1 cellular context compared by ENCODE assay signal in the genomic region with DNA sequence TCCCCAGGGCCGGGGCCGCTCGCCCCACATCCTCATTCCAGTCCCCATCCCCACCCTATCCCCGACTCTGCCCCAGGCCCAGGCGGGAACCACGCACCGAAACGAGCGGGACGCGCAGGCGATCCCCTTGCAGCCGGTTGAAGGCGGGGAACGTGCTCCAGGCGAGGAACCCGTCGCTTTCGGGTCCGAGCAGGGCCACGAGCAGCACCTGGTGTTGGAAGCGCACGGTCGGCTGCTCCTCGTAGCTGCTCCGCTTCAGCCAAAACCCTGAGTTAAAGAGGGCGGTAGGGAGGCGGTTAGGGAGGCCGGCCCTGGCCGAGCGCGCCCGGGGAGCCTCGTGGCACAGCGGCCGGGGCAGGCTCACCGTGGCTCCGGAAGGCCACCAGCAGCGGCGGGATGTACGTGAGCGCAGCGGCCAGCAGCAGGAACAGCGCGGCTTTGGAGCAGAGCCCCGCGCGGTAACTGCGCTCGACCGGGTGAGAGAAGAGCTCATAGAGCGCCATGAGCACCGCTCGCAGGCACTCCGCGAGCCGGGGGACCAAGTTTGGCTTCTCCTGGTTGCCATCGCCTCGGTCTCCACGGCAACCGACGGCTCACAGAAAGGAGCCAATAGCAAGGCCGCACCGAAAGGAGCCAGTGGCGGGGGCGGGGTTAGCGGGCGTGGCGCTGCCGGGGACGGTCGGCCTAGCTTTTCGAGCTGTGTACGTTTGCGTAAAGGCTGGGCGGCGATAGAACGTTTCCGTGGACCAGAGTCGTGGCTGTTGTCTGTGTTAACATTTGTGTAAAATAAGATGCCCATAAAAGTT.
TF ChIP-seq lines count a peak whose summit lies in the region.

Gene TMEM231 (minus strand): TSS at position 546 of the 806 bp plus-strand sequence. CDS start 43 bp downstream, at position 503.

TF ChIP-seq in WTC11, 78 proteins besides CTCF, POLR2A, EP300 and RAD21 (continued from another document and continues in another):
- TF ChIP-seq, protein P1, sequence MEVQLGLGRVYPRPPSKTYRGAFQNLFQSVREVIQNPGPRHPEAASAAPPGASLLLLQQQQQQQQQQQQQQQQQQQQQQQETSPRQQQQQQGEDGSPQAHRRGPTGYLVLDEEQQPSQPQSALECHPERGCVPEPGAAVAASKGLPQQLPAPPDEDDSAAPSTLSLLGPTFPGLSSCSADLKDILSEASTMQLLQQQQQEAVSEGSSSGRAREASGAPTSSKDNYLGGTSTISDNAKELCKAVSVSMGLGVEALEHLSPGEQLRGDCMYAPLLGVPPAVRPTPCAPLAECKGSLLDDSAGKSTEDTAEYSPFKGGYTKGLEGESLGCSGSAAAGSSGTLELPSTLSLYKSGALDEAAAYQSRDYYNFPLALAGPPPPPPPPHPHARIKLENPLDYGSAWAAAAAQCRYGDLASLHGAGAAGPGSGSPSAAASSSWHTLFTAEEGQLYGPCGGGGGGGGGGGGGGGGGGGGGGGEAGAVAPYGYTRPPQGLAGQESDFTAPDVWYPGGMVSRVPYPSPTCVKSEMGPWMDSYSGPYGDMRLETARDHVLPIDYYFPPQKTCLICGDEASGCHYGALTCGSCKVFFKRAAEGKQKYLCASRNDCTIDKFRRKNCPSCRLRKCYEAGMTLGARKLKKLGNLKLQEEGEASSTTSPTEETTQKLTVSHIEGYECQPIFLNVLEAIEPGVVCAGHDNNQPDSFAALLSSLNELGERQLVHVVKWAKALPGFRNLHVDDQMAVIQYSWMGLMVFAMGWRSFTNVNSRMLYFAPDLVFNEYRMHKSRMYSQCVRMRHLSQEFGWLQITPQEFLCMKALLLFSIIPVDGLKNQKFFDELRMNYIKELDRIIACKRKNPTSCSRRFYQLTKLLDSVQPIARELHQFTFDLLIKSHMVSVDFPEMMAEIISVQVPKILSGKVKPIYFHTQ (CRISPR knock-in tag; IDR thresholded peaks at IDR 0.05): no peak
- TF ChIP-seq ZNF138 (CRISPR knock-in tag; conservative IDR thresholded peaks at IDR 0.05): no peak
- 0 out of 2 replicates have a peak, but pooled peaks have one; percentile 11 for TF ChIP-seq MLX (CRISPR knock-in tag; IDR thresholded peaks at IDR 0.05)
- TF ChIP-seq, protein P2, sequence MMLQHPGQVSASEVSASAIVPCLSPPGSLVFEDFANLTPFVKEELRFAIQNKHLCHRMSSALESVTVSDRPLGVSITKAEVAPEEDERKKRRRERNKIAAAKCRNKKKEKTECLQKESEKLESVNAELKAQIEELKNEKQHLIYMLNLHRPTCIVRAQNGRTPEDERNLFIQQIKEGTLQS (CRISPR knock-in tag; conservative IDR thresholded peaks at IDR 0.05): no peak
- no peak for TF ChIP-seq RORB (CRISPR knock-in tag; IDR thresholded peaks at IDR 0.05)
- TF ChIP-seq FOXJ3 (CRISPR knock-in tag; IDR thresholded peaks at IDR 0.05; ENCODE audit: borderline replicate concordance): no peak
- TF ChIP-seq ELF4 (CRISPR knock-in tag; IDR thresholded peaks at IDR 0.05; ENCODE audit: low read depth): no peak
- no peak for TF ChIP-seq CBFB (CRISPR knock-in tag; IDR thresholded peaks at IDR 0.05; ENCODE audit: low read depth)
- TF ChIP-seq, protein P3, sequence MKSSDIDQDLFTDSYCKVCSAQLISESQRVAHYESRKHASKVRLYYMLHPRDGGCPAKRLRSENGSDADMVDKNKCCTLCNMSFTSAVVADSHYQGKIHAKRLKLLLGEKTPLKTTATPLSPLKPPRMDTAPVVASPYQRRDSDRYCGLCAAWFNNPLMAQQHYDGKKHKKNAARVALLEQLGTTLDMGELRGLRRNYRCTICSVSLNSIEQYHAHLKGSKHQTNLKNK (CRISPR knock-in tag; IDR thresholded peaks at IDR 0.05): no peak
- no peak for TF ChIP-seq NR1H2 (CRISPR knock-in tag; IDR thresholded peaks at IDR 0.05)
- no peak for TF ChIP-seq ZNF416 (CRISPR knock-in tag; IDR thresholded peaks at IDR 0.05)
- no peak for TF ChIP-seq TCF7 (CRISPR knock-in tag; IDR thresholded peaks at IDR 0.05; ENCODE audit: low read depth)
- TF ChIP-seq ATF1 (CRISPR knock-in tag; IDR thresholded peaks at IDR 0.05): no peak
- no peak for TF ChIP-seq TP53 (CRISPR knock-in tag; IDR thresholded peaks at IDR 0.05)
- no peak for TF ChIP-seq AFF4 (CRISPR knock-in tag; IDR thresholded peaks at IDR 0.05; ENCODE audit: borderline replicate concordance)
- TF ChIP-seq STAT6 (CRISPR knock-in tag; conservative IDR thresholded peaks at IDR 0.05; ENCODE audit: low read depth): no peak
- TF ChIP-seq, protein P4, sequence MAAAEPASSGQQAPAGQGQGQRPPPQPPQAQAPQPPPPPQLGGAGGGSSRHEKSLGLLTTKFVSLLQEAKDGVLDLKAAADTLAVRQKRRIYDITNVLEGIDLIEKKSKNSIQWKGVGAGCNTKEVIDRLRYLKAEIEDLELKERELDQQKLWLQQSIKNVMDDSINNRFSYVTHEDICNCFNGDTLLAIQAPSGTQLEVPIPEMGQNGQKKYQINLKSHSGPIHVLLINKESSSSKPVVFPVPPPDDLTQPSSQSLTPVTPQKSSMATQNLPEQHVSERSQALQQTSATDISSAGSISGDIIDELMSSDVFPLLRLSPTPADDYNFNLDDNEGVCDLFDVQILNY (CRISPR knock-in tag; IDR thresholded peaks at IDR 0.05): no peak
- no peak for TF ChIP-seq ZNF532 (CRISPR knock-in tag; IDR thresholded peaks at IDR 0.05; ENCODE audit: borderline replicate concordance)
- no peak for TF ChIP-seq MXD4 (CRISPR knock-in tag; IDR thresholded peaks at IDR 0.05; ENCODE audit: borderline replicate concordance)
- no peak for TF ChIP-seq KAT7 (CRISPR knock-in tag; IDR thresholded peaks at IDR 0.05; ENCODE audit: borderline replicate concordance)
- TF ChIP-seq, protein P5, sequence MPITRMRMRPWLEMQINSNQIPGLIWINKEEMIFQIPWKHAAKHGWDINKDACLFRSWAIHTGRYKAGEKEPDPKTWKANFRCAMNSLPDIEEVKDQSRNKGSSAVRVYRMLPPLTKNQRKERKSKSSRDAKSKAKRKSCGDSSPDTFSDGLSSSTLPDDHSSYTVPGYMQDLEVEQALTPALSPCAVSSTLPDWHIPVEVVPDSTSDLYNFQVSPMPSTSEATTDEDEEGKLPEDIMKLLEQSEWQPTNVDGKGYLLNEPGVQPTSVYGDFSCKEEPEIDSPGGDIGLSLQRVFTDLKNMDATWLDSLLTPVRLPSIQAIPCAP (CRISPR knock-in tag; IDR thresholded peaks at IDR 0.05): 0 out of 2 replicates have a peak, but pooled peaks have one; percentile 30
- TF ChIP-seq ZNF121 (CRISPR knock-in tag; IDR thresholded peaks at IDR 0.05): no peak
- TF ChIP-seq JUN (CRISPR knock-in tag; IDR thresholded peaks at IDR 0.05): no peak
- no peak for TF ChIP-seq HMGA2 (CRISPR knock-in tag; IDR thresholded peaks at IDR 0.05)
- TF ChIP-seq ZNF396 (CRISPR knock-in tag; IDR thresholded peaks at IDR 0.05; ENCODE audit: borderline replicate concordance): no peak
- 0 out of 2 replicates have a peak, but pooled peaks have one; percentile 67 for TF ChIP-seq E2F1 (CRISPR knock-in tag; IDR thresholded peaks at IDR 0.05)
- no peak for TF ChIP-seq NFYB (CRISPR knock-in tag; conservative IDR thresholded peaks at IDR 0.05; ENCODE audit: low read depth)
- TF ChIP-seq OVOL2 (CRISPR knock-in tag; IDR thresholded peaks at IDR 0.05; ENCODE audit: borderline replicate concordance): no peak
- TF ChIP-seq SOX15 (CRISPR knock-in tag; IDR thresholded peaks at IDR 0.05): no peak
- no peak for TF ChIP-seq MYBL2 (CRISPR knock-in tag; IDR thresholded peaks at IDR 0.05)
- TF ChIP-seq, protein P6, sequence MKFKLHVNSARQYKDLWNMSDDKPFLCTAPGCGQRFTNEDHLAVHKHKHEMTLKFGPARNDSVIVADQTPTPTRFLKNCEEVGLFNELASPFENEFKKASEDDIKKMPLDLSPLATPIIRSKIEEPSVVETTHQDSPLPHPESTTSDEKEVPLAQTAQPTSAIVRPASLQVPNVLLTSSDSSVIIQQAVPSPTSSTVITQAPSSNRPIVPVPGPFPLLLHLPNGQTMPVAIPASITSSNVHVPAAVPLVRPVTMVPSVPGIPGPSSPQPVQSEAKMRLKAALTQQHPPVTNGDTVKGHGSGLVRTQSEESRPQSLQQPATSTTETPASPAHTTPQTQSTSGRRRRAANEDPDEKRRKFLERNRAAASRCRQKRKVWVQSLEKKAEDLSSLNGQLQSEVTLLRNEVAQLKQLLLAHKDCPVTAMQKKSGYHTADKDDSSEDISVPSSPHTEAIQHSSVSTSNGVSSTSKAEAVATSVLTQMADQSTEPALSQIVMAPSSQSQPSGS (CRISPR knock-in tag; IDR thresholded peaks at IDR 0.05; ENCODE audit: borderline replicate concordance, low read depth): no peak
